In the genomic region with DNA sequence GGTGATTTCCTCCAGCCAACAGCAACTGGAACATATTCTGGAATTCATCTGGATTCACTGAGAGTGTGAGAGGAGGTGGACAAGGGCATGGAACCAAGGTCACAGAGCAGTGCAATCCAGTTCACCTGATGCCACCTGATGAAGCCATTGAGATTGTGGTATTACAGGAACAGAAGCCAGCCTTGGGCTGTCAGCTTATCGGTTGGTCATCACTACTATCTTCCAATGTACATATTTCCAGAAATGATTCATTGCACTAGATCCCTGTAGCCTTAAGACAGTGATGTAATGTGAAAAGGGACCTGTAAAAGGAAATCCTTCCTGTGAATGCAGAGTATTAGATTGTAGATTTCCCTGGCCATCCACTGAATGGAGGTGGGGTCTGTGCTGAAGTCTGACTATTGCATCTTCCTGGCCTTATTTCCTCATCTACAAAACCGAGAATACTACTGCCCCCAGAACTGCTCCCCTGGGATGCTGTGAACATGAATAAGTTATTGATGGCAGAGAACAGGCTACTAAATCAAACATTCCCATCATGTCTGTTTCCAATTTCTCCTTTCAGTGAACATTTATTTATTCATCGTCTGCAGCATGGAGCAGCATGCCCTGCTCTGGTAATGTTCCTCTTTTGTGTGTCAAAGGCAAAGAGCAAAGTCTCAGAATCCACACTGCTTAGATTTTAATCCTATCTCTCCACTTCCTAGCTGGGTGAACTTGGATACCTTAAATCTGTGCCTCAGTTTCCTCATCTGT, we compare ENCODE assay signal across 15 cellular contexts.
DNase-seq lines count a peak whose midpoint lies in the region; ATAC-seq lines count a peak whose summit lies in the region.
"Had no signal": no experiment of that assay in that cellular context is flagged by ENCODE, and none has a peak within 500 bp of the region (broad histone marks: within the 10 kb centered on the region; RNA-seq: fewer than 3 reads in every experiment).

No MANE protein-coding gene starts in this region.

- no peak overlapping the region for H3K4me3 ChIP-seq in adipocyte (ENCODE audit: low read length)
- H3K4me3 ChIP-seq in skeletal muscle cell (ENCODE audit: low read depth, low read length): no peak overlapping the region
- H3K4me3 ChIP-seq: dorsolateral prefrontal cortex, upper lobe of right lung had no signal

- no peaks in the 10 kb centered on the region for H3K36me3 ChIP-seq in adipocyte (ENCODE audit: control insufficient read depth, insufficient read depth, low read length, severe bottlenecking)
- H3K36me3 ChIP-seq: upper lobe of right lung had no signal

- H3K27me3 ChIP-seq in adipocyte (replicated peaks; ENCODE audit: control insufficient read depth, insufficient read depth, low read length): peaks cover 4% of the 10 kb centered on the region
- H3K27me3 ChIP-seq: dorsolateral prefrontal cortex, upper lobe of right lung had no signal

- no peaks in the 10 kb centered on the region for H3K9me3 ChIP-seq in adipocyte (ENCODE audit: control insufficient read depth, low read length)
- H3K9me3 ChIP-seq: upper lobe of right lung had no signal

- no peak overlapping the region for H3K9ac ChIP-seq in adipocyte (ENCODE audit: low read length)
- H3K9ac ChIP-seq: KMS-11 had no signal

- DNase-seq in HCEC 1CT (peak; percentile 54), adipocyte (ENCODE audit: low read depth) (peak; percentile 51), glomerular visceral epithelial cell (ENCODE audit: extremely low spot score) (peak; percentile 41), skeletal muscle cell (ENCODE audit: low read depth) (peak; percentile 63), GM19238 (ENCODE audit: insufficient read length, low spot score) (no peak)
- DNase-seq: activated CD8-positive, alpha-beta T cell treated with anti-CD3 and anti-CD28 coated beads for 36 hours; DMS153; dorsolateral prefrontal cortex; H7; NCI-H1694 treated with DMSO at 0.1 percent for 48 hours; NCI-H510A treated with DMSO at 0.1 percent for 48 hours; upper lobe of right lung had no signal

- peaks cover 9% of the 10 kb centered on the region for H3K4me1 ChIP-seq in adipocyte (ENCODE audit: control insufficient read depth, insufficient read depth, low read length)
- H3K4me1 ChIP-seq: upper lobe of right lung had no signal

- no peak for ATAC-seq in activated CD4-positive, CD25-positive, alpha-beta regulatory T cell treated with anti-CD3 and anti-CD28 coated beads, Interleukin-2, amount 50 U/mL, for 24 hours
- ATAC-seq in GM18867 (IDR thresholded peaks at IDR 0.05; ENCODE audit: unreplicated experiment): no peak
- ATAC-seq: activated CD8-positive, alpha-beta T cell treated with anti-CD3 and anti-CD28 coated beads for 36 hours; upper lobe of right lung had no signal
